Comparison of ENCODE assay signal across 9 cellular contexts in the genomic region with DNA sequence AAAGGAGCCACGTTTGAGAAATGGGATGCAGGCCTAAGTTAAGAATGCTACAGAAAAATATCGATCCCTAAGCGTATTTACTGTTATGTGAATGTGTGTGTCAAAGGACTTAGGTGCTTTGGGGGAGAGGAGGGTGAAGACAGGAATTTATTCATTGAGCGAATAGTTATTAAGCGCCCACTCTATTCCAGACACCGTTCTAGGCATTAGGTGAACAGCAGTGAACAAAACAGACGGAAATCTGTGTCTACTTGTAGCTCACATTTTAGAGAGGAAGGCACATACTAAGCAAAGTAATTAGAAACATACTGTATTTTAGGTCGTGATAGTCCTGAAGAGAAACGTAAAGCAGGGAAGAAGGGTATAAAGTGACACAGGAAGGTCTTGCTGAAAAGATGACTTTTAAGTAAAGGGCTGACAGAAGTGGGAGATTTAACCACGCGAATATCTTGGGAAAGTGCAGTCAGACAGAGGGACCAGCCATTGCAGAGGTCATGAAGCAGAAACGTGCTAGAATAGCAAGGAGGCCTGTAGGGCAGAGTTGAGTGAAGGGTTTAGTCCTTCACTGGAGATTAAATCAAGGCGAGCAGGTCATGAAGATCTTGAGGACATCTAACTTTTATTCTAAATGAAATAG. TPM values are rescaled to one million over a fixed set of nuclear protein-coding genes. Genes with fewer than 3 reads are reported as not detected.
A peak's percentile ranks its signal among the peaks of the same experiment; 100 is the strongest.
DNase-seq lines count a peak whose midpoint lies in the region; ATAC-seq and TF ChIP-seq lines count a peak whose summit lies in the region.
"Had no signal": no experiment of that assay in that cellular context is flagged by ENCODE, and none has a peak within 500 bp of the region (broad histone marks: within the 10 kb centered on the region; RNA-seq: fewer than 3 reads in every experiment).

No MANE protein-coding gene starts in this region.

- H3K4me3 Mint-ChIP-seq in immature natural killer cell: no peak overlapping the region

- H3K9ac ChIP-seq in mucosa of rectum (ENCODE audit: low read depth in 1 of 2, low read length in 2 of 2): peak overlapping the region; percentile 90 to 93

- peaks cover 0 to 3% (median 2%) of the 10 kb centered on the region in 3 donors for H3K27me3 Mint-ChIP-seq in immature natural killer cell (ENCODE audit: low read depth in 3 of 3)

- DNase-seq in body of pancreas (no peak), DMS79 treated with DMSO at 0.1 percent for 48 hours (lab: John Stamatoyannopoulos, UW) (no peak), immature natural killer cell (no peak), KBM-7 (no peak)

- H3K4me1 ChIP-seq in body of pancreas (peaks cover 29% of the 10 kb centered on the region), mucosa of rectum (ENCODE audit: control insufficient read depth in 2 of 2, insufficient read depth in 2 of 2, low read length in 2 of 2) (peaks cover 9 to 10% of the 10 kb centered on the region in 2 donors)

- H3K36me3 ChIP-seq in body of pancreas (replicated peaks in 1 of 2; ENCODE audit: insufficient read depth in 1 of 2, low read depth in 2 of 2) (no peaks in the 10 kb centered on the region), mucosa of rectum (ENCODE audit: control insufficient read depth in 2 of 2, insufficient read depth in 2 of 2, low read length in 2 of 2) (no peaks in the 10 kb centered on the region)

- H3K9me3 ChIP-seq in body of pancreas: no peaks in the 10 kb centered on the region
- H3K9me3 ChIP-seq in mucosa of rectum (ENCODE audit: control insufficient read depth in 2 of 2, low read length in 2 of 2): no peaks in the 10 kb centered on the region

- H3K27ac Mint-ChIP-seq in immature natural killer cell: no peak overlapping the region

- in situ Hi-C loops in KBM-7 (cut with MboI; ENCODE audit: low pct_unique_long_range_greater_than_20kb, low sequenced_read_pairs): no loop called here

- WGBS in body of pancreas, 2 donors: 1 to 2% methylated on average over 13 of the region's 13 CpGs

- H3K4me1 Mint-ChIP-seq in immature natural killer cell: peaks cover 13 to 14% of the 10 kb centered on the region in 2 donors

- peak overlapping the region; percentile 90 to 96 (median 92) for H3K27ac ChIP-seq in body of pancreas
- peak overlapping the region; percentile 93 for H3K27ac ChIP-seq in mucosa of rectum (ENCODE audit: low read depth in 2 of 2, low read length in 2 of 2)

- H3K27me3 ChIP-seq in body of pancreas (no peaks in the 10 kb centered on the region), mucosa of rectum (ENCODE audit: control insufficient read depth in 2 of 2, insufficient read depth in 2 of 2, low read length in 2 of 2) (no peaks in the 10 kb centered on the region)

- no peaks in the 10 kb centered on the region for H3K9me3 Mint-ChIP-seq in immature natural killer cell

- no peak for TF ChIP-seq POLR2A in body of pancreas (IDR thresholded peaks at IDR 0.05)

- TF ChIP-seq CTCF in body of pancreas (IDR thresholded peaks at IDR 0.05): no peak

- peaks cover 5 to 7% (median 6%) of the 10 kb centered on the region in 3 donors for H3K36me3 Mint-ChIP-seq in immature natural killer cell

- ATAC-seq in GM18511 (IDR thresholded peaks at IDR 0.05; ENCODE audit: unreplicated experiment) (peak; percentile 0), HG03354 (IDR thresholded peaks at IDR 0.05; ENCODE audit: poor library complexity, severe bottlenecking, unreplicated experiment) (peak; percentile 6), body of pancreas (no peak), GM21423 (IDR thresholded peaks at IDR 0.05; ENCODE audit: unreplicated experiment) (no peak)

- H3K4me3 ChIP-seq in body of pancreas (peak overlapping the region; percentile 52 to 67), mucosa of rectum (ENCODE audit: low read length in 2 of 2) (peak overlapping the region; percentile 78 to 85)

- intact Hi-C loops in body of pancreas (cut with DNase I): no loop called here

RNA-seq across cellular contexts. Expression of a gene that starts 0.5 kb away (rescaled TPM):
- total RNA-seq in body of pancreas: 10 to 100 TPM; 13.7 to 14.5 TPM
- polyA plus RNA-seq in immature natural killer cell: 10 to 100 TPM; 38.2 to 68.9 (median 46.3) TPM

RNA-seq across cellular contexts. Expression of a gene that starts 0.9 kb away (rescaled TPM):
- total RNA-seq in body of pancreas: 10 to 100 TPM; 24.7 to 28.5 TPM
- polyA plus RNA-seq in immature natural killer cell: 10 to 100 TPM in 2 of 3 donors, 1 to 10 TPM in 1; 7.2 to 19.5 (median 13.8) TPM

RNA-seq across cellular contexts. Expression of a gene that starts 51.7 kb away (rescaled TPM):
- not detected for total RNA-seq in body of pancreas
- polyA plus RNA-seq in immature natural killer cell: not detected
- total RNA-seq: RPMI7951 had no signal

Comparison
In these comparisons a context has a peak if more than half of its experiments do, and no peak if none do; other contexts are left out.
1. ATAC-seq: peak in GM18511 (single experiment) and HG03354 (single experiment); none in body of pancreas (single experiment) and GM21423 (single experiment).